Comparison of ENCODE assay signal across 8 cellular contexts in the genomic region with DNA sequence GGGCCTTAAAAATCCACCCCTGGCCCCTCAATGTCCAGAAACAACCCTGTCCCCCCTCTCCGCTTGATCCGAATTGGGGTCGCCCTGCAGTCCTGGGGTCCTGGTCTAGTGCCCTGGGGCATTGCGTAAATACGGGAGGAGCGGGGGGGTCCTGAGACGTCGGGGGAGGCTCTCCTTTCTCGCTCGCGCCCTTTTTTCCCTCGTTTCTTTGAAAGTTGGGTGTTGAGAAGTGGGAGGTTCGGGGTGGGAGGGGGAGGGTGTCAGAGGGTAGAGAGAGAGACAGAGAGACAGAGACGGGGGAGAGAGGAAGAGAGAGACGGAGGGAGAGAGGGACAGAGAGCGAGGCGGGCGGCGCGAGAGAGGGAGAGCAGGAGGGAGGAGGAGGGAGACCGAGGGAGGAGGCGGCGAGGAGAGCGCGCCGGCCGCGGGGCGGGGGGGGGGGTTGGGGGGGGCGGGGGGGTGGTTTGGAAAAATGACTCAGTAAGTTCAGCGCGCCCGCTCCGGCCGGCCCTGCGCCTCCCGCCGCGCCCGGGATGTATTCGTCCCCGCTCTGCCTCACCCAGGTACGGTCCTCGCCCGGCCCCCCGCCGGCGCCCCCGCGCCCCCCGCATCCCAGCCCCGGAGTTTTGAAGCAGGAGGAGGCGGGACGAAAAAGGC. TPM values are rescaled to one million over a fixed set of nuclear protein-coding genes. Genes with fewer than 3 reads are reported as not detected.
DNase-seq lines count a peak whose midpoint lies in the region; ATAC-seq and TF ChIP-seq lines count a peak whose summit lies in the region.

A gene (plus strand): TSS at position 480 of the 657 bp plus-strand sequence. CDS start 54 bp downstream, at position 534.

- no peak within 1 kb of the TSS for H2AFZ ChIP-seq in fibroblast of lung (ENCODE audit: low read length)

- H3K9me3 ChIP-seq in fibroblast of lung (ENCODE audit: control insufficient read depth, insufficient read depth, low read depth, low read length) (no peaks in the 10 kb centered on the region), tibial nerve (no peaks in the 10 kb centered on the region)

- H3K4me2 ChIP-seq in fibroblast of lung (ENCODE audit: extremely low read depth, insufficient read depth, low read length): peak within 1 kb of the TSS; percentile 76

- H3K9ac ChIP-seq in fibroblast of lung (ENCODE audit: insufficient read depth, low read length): peak within 1 kb of the TSS; percentile 73

- peaks cover 3% of the 10 kb centered on the region for H3K36me3 ChIP-seq in fibroblast of lung (ENCODE audit: control insufficient read depth, insufficient read depth, low read length)
- no peaks in the 10 kb centered on the region for H3K36me3 ChIP-seq in tibial nerve

- TF ChIP-seq CTCF in fibroblast of lung (conservative IDR thresholded peaks at IDR 0.05 in 1 of 2, IDR thresholded peaks at IDR 0.05 in 1 of 2; ENCODE audit: low read depth in 1 of 2, low read length in 2 of 2) (no peak), tibial nerve (IDR thresholded peaks at IDR 0.05) (no peak)

- peak in 1 of 2 donors; percentile 64 for TF ChIP-seq EP300 in tibial nerve (IDR thresholded peaks at IDR 0.05)

- H3K4me1 ChIP-seq in fibroblast of lung (ENCODE audit: control insufficient read depth, extremely low read depth, insufficient read depth, low read length) (peaks cover 25% of the 10 kb centered on the region), tibial nerve (peaks cover 0 to 83% (median 34%) of the 10 kb centered on the region in 4 donors)

- H4K20me1 ChIP-seq in fibroblast of lung (ENCODE audit: control insufficient read depth, extremely low read depth, insufficient read depth, low read length): no peaks in the 10 kb centered on the region

- 1% methylated on average over 32 to 34 of the region's 54 CpGs for WGBS in tibial nerve, 2 donors

- H3K4me3 ChIP-seq in fibroblast of lung (replicated peaks in 1 of 4; ENCODE audit: control extremely low read depth in 1 of 4, insufficient read depth in 1 of 4, low read depth in 3 of 4, low read length in 4 of 4) (peak within 1 kb of the TSS; percentile 67 to 93 (median 72)), tibial nerve (peak within 1 kb of the TSS; percentile 87 to 99 (median 96))

- DNase-seq in NCI-H748 (lab: John Stamatoyannopoulos, UW; ENCODE audit: unreplicated experiment) (peak; percentile 33), NCI-H748 treated with DMSO at 0.1 percent for 48 hours (lab: John Stamatoyannopoulos, UW) (no peak), NCI-H460 (ENCODE audit: extremely low read depth, low read depth) (peak; percentile 54), fibroblast of lung (ENCODE audit: low read depth in 2 of 2) (peak; percentile 84 to 95), myocyte (ENCODE audit: low read depth) (peak; percentile 85), tibial nerve (ENCODE audit: low spot score in 2 of 2) (peak; percentile 63 to 83)
- DNase-seq in activated T-cell treated with anti-CD3 and anti-CD28 coated beads, Interleukin-2, amount 50 U/mL, for 1 hour: peak; percentile 53

- no peaks in the 10 kb centered on the region for H3K27me3 ChIP-seq in fibroblast of lung (ENCODE audit: control insufficient read depth, insufficient read depth, low read length)
- no peaks in the 10 kb centered on the region for H3K27me3 ChIP-seq in tibial nerve

- peak within 1 kb of the TSS; percentile 89 for H3K27ac ChIP-seq in fibroblast of lung (ENCODE audit: insufficient read depth, low read length)
- H3K27ac ChIP-seq in tibial nerve: peak within 1 kb of the TSS; percentile 97 to 100 (median 100)

- H3K79me2 ChIP-seq in fibroblast of lung (ENCODE audit: control insufficient read depth, insufficient read depth, low read length): peaks cover 76% of the 10 kb centered on the region

- no peak for ATAC-seq in HG02798 (IDR thresholded peaks at IDR 0.05; ENCODE audit: poor library complexity, unreplicated experiment)

- peak in 1 of 2 donors; percentile 43 for TF ChIP-seq POLR2A in tibial nerve (IDR thresholded peaks at IDR 0.05)

RNA-seq across cellular contexts. Expression of the gene that starts here (rescaled TPM):
- 10.1 and 13.6 TPM in 2 replicates for total RNA-seq in NCI-H460 (2014; rRNA removed; shearing (Covaris generic))
- 7.2 and 12.0 TPM in 2 replicates for polyA plus RNA-seq in NCI-H460 (2014; cell fraction: nucleus; rRNA removed)
- 34.9 and 66.4 TPM in 2 replicates for total RNA-seq in fibroblast of lung
- polyA plus RNA-seq in fibroblast of lung: 7.9 and 16.6 TPM in 2 replicates
- 89.7 and 117 TPM in 2 replicates for polyA plus RNA-seq in fibroblast of lung (2012)
- 101 and 159 TPM in 2 replicates for polyA minus RNA-seq in fibroblast of lung (ENCODE audit: low replicate concordance)
- 71.4 and 82.9 TPM in 2 replicates for total RNA-seq in myocyte
- polyA plus RNA-seq in myocyte (2012): 61.9 TPM
- total RNA-seq in tibial nerve: 100 to 1,000 TPM; 138 to 200 (median 160) TPM
